In the genomic region with DNA sequence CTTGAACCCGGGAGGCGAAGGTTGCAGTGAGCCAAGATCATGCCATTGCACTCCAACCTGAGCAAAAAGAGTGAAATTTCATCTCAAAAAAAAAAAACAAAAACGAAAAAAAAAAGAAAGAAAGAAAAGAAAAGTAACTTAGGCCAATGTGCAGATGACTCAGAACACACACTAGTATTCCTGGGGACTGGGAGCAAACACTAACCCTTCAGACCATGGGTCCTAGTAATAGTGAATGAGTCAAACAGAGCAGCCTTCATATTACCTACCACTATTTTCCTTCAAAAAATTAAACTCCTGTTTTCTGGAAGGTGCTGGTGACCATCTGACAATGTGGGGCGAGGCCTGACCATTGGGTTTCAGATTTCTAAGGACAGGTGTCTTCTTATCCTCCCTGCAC, we compare ENCODE assay signal across 26 cellular contexts.
"Had no signal": no experiment of that assay in that cellular context is flagged by ENCODE, and none has a peak within 500 bp of the region (broad histone marks: within the 10 kb centered on the region; RNA-seq: fewer than 3 reads in every experiment).

No MANE protein-coding gene starts in this region.

- H3K36me3 Mint-ChIP-seq: activated naive CD8-positive, alpha-beta T cell; WTC11 had no signal

- H3K4me1 ChIP-seq: esophagus squamous epithelium, gastroesophageal sphincter, heart right ventricle had no signal

- H3K4me3 Mint-ChIP-seq: activated CD4-positive, alpha-beta memory T cell treated with anti-CD3 and anti-CD28 coated beads, Interleukin-2, amount 10 ng/mL, durations not matched to agents 7 days and 5 days; activated CD4-positive, alpha-beta T cell treated with anti-CD3 and anti-CD28 coated beads, Interleukin-2, amount 10 ng/mL, durations not matched to agents 7 days and 5 days; activated naive CD8-positive, alpha-beta T cell; activated T-cell treated with anti-CD3 and anti-CD28 coated beads, Interleukin-2, amount 50 U/mL, for 4 hours; activated T-helper 17 cell treated with anti-CD3 and anti-CD28 coated beads, Interleukin-2, amount 50 U/mL, for 72 hours; central memory CD8-positive, alpha-beta T cell; WTC11 had no signal

- DNase-seq: activated CD4-positive, alpha-beta memory T cell treated with anti-CD3 and anti-CD28 coated beads, Interleukin-2, amount 10 ng/mL, durations not matched to agents 7 days and 5 days; activated CD4-positive, alpha-beta T cell treated with anti-CD3 and anti-CD28 coated beads for 1 hour; activated CD4-positive, alpha-beta T cell treated with anti-CD3 and anti-CD28 coated beads for 4 hours; activated CD4-positive, alpha-beta T cell treated with anti-CD3 and anti-CD28 coated beads, Interleukin-2, amount 10 ng/mL, durations not matched to agents 7 days and 5 days; activated CD4-positive, alpha-beta T cell treated with anti-CD3 and anti-CD28 coated beads, Interleukin-2, amount 50 U/mL, for 4 hours; activated effector memory CD4-positive, alpha-beta T cell treated with Interleukin-2 at 50 U/mL for 16 hours; activated gamma-delta T cell treated with Interleukin-2 at 50 U/mL for 16 hours; activated naive CD4-positive, alpha-beta T cell treated with anti-CD3 and anti-CD28 coated beads, Interleukin-2, amount 50 U/mL, for 16 hours; activated naive CD4-positive, alpha-beta T cell treated with Interleukin-2 at 50 U/mL for 16 hours; activated T-cell treated with anti-CD3 and anti-CD28 coated beads, Interleukin-2, amount 50 U/mL, for 4 hours; amniotic stem cell; anterior cingulate cortex; brain microvascular endothelial cell; cortex of kidney; effector CD8-positive, alpha-beta T cell; esophagus squamous epithelium; foreskin melanocyte; heart right ventricle; T-helper 2 cell had no signal

- H3K27me3 ChIP-seq: brain microvascular endothelial cell, esophagus squamous epithelium had no signal

- H3K27ac Mint-ChIP-seq: activated CD4-positive, alpha-beta memory T cell treated with anti-CD3 and anti-CD28 coated beads, Interleukin-2, amount 10 ng/mL, durations not matched to agents 7 days and 5 days; activated CD4-positive, alpha-beta T cell treated with anti-CD3 and anti-CD28 coated beads, Interleukin-2, amount 10 ng/mL, durations not matched to agents 7 days and 5 days; activated naive CD8-positive, alpha-beta T cell; activated T-helper 17 cell treated with anti-CD3 and anti-CD28 coated beads, Interleukin-2, amount 50 U/mL, for 72 hours; WTC11 had no signal

- H3K9me3 ChIP-seq: esophagus squamous epithelium, gastroesophageal sphincter, heart right ventricle had no signal

- H3K9me3 Mint-ChIP-seq: activated CD4-positive, alpha-beta memory T cell treated with anti-CD3 and anti-CD28 coated beads, Interleukin-2, amount 10 ng/mL, durations not matched to agents 7 days and 5 days; activated CD4-positive, alpha-beta T cell treated with anti-CD3 and anti-CD28 coated beads, Interleukin-2, amount 10 ng/mL, durations not matched to agents 7 days and 5 days; activated T-cell treated with anti-CD3 and anti-CD28 coated beads, Interleukin-2, amount 50 U/mL, for 4 hours; activated T-helper 17 cell treated with anti-CD3 and anti-CD28 coated beads, Interleukin-2, amount 50 U/mL, for 72 hours; central memory CD8-positive, alpha-beta T cell; WTC11 had no signal

- H3K4me1 Mint-ChIP-seq: activated CD4-positive, alpha-beta memory T cell treated with anti-CD3 and anti-CD28 coated beads, Interleukin-2, amount 10 ng/mL, durations not matched to agents 7 days and 5 days; activated CD4-positive, alpha-beta T cell treated with anti-CD3 and anti-CD28 coated beads, Interleukin-2, amount 10 ng/mL, durations not matched to agents 7 days and 5 days; activated T-helper 17 cell treated with anti-CD3 and anti-CD28 coated beads, Interleukin-2, amount 50 U/mL, for 72 hours; central memory CD8-positive, alpha-beta T cell had no signal

- ATAC-seq: activated T-cell treated with anti-CD3 and anti-CD28 coated beads, Interleukin-2, amount 50 U/mL, for 4 hours; activated T-helper 17 cell treated with anti-CD3 and anti-CD28 coated beads, Interleukin-2, amount 50 U/mL, for 72 hours; gastroesophageal sphincter; heart right ventricle; WTC11 had no signal

- H3K27me3 Mint-ChIP-seq: activated CD4-positive, alpha-beta memory T cell treated with anti-CD3 and anti-CD28 coated beads, Interleukin-2, amount 10 ng/mL, durations not matched to agents 7 days and 5 days; activated CD4-positive, alpha-beta T cell treated with anti-CD3 and anti-CD28 coated beads, Interleukin-2, amount 10 ng/mL, durations not matched to agents 7 days and 5 days; activated naive CD8-positive, alpha-beta T cell; central memory CD8-positive, alpha-beta T cell had no signal

- H3K4me3 ChIP-seq: esophagus squamous epithelium, gastroesophageal sphincter, heart right ventricle had no signal

- H3K27ac ChIP-seq: brain microvascular endothelial cell, epithelial cell of prostate, esophagus squamous epithelium, gastroesophageal sphincter, heart right ventricle, VCaP had no signal

- H3K36me3 ChIP-seq: brain microvascular endothelial cell, esophagus squamous epithelium, gastroesophageal sphincter, heart right ventricle had no signal
